2 cellular contexts compared by ENCODE assay signal in genomic region chr14:96182546-96182945, GRCh38.
TF ChIP-seq lines count a peak whose summit lies in the region.

No MANE protein-coding gene starts in this region.

TF ChIP-seq in GM12878, 131 proteins besides CTCF, POLR2A, EP300 and RAD21:
- no peak for TF ChIP-seq YY1 (IDR thresholded peaks at IDR 0.05; ENCODE audit: low read depth, low read length)
- peak; percentile 75 for TF ChIP-seq ATF7 (IDR thresholded peaks at IDR 0.05; ENCODE audit: low read depth)
- TF ChIP-seq, protein P1, sequence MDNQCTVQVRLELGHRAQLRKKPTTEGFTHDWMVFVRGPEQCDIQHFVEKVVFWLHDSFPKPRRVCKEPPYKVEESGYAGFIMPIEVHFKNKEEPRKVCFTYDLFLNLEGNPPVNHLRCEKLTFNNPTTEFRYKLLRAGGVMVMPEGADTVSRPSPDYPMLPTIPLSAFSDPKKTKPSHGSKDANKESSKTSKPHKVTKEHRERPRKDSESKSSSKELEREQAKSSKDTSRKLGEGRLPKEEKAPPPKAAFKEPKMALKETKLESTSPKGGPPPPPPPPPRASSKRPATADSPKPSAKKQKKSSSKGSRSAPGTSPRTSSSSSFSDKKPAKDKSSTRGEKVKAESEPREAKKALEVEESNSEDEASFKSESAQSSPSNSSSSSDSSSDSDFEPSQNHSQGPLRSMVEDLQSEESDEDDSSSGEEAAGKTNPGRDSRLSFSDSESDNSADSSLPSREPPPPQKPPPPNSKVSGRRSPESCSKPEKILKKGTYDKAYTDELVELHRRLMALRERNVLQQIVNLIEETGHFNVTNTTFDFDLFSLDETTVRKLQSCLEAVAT (IDR thresholded peaks at IDR 0.05), result no peak
- TF ChIP-seq SMAD1 (IDR thresholded peaks at IDR 0.05; ENCODE audit: low read depth, partially characterized antibody), result no peak
- no peak for TF ChIP-seq NR2C2 (IDR thresholded peaks at IDR 0.05; ENCODE audit: borderline replicate concordance, control insufficient read depth, insufficient read length, low read depth)
- peak; percentile 57; the same call in 1 of the 2 replicates for TF ChIP-seq IKZF1 (conservative IDR thresholded peaks at IDR 0.05)
- TF ChIP-seq, protein P2, sequence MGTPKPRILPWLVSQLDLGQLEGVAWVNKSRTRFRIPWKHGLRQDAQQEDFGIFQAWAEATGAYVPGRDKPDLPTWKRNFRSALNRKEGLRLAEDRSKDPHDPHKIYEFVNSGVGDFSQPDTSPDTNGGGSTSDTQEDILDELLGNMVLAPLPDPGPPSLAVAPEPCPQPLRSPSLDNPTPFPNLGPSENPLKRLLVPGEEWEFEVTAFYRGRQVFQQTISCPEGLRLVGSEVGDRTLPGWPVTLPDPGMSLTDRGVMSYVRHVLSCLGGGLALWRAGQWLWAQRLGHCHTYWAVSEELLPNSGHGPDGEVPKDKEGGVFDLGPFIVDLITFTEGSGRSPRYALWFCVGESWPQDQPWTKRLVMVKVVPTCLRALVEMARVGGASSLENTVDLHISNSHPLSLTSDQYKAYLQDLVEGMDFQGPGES (IDR thresholded peaks at IDR 0.05), result no peak
- no peak for TF ChIP-seq ZBTB4 (CRISPR knock-in tag; IDR thresholded peaks at IDR 0.05)
- TF ChIP-seq, protein P3, sequence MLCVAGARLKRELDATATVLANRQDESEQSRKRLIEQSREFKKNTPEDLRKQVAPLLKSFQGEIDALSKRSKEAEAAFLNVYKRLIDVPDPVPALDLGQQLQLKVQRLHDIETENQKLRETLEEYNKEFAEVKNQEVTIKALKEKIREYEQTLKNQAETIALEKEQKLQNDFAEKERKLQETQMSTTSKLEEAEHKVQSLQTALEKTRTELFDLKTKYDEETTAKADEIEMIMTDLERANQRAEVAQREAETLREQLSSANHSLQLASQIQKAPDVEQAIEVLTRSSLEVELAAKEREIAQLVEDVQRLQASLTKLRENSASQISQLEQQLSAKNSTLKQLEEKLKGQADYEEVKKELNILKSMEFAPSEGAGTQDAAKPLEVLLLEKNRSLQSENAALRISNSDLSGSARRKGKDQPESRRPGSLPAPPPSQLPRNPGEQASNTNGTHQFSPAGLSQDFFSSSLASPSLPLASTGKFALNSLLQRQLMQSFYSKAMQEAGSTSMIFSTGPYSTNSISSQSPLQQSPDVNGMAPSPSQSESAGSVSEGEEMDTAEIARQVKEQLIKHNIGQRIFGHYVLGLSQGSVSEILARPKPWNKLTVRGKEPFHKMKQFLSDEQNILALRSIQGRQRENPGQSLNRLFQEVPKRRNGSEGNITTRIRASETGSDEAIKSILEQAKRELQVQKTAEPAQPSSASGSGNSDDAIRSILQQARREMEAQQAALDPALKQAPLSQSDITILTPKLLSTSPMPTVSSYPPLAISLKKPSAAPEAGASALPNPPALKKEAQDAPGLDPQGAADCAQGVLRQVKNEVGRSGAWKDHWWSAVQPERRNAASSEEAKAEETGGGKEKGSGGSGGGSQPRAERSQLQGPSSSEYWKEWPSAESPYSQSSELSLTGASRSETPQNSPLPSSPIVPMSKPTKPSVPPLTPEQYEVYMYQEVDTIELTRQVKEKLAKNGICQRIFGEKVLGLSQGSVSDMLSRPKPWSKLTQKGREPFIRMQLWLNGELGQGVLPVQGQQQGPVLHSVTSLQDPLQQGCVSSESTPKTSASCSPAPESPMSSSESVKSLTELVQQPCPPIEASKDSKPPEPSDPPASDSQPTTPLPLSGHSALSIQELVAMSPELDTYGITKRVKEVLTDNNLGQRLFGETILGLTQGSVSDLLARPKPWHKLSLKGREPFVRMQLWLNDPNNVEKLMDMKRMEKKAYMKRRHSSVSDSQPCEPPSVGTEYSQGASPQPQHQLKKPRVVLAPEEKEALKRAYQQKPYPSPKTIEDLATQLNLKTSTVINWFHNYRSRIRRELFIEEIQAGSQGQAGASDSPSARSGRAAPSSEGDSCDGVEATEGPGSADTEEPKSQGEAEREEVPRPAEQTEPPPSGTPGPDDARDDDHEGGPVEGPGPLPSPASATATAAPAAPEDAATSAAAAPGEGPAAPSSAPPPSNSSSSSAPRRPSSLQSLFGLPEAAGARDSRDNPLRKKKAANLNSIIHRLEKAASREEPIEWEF (IDR thresholded peaks at IDR 0.05; ENCODE audit: insufficient replicate concordance, low read depth, low read length), result no peak
- TF ChIP-seq FOXK2 (IDR thresholded peaks at IDR 0.05), result no peak
- no peak for TF ChIP-seq EED (IDR thresholded peaks at IDR 0.05; ENCODE audit: low read depth)
- TF ChIP-seq NFIC (IDR thresholded peaks at IDR 0.05; ENCODE audit: low read depth, low read length), result no peak
- TF ChIP-seq CREB1 (IDR thresholded peaks at IDR 0.05; ENCODE audit: low read depth), result no peak
TF ChIP-seq in GM12878: peak in this region for 2.

TF ChIP-seq in liver, 16 proteins besides CTCF, POLR2A, EP300 and RAD21:
- TF ChIP-seq NR2F2 (IDR thresholded peaks at IDR 0.05) (peak; percentile 77), RXRA (IDR thresholded peaks at IDR 0.05) (peak in 1 of 2 donors; percentile 5), FOXA1 (IDR thresholded peaks at IDR 0.05) (no peak)
TF ChIP-seq in liver: peak in this region for 2.
